21 cellular contexts compared by ENCODE assay signal in the genomic region with DNA sequence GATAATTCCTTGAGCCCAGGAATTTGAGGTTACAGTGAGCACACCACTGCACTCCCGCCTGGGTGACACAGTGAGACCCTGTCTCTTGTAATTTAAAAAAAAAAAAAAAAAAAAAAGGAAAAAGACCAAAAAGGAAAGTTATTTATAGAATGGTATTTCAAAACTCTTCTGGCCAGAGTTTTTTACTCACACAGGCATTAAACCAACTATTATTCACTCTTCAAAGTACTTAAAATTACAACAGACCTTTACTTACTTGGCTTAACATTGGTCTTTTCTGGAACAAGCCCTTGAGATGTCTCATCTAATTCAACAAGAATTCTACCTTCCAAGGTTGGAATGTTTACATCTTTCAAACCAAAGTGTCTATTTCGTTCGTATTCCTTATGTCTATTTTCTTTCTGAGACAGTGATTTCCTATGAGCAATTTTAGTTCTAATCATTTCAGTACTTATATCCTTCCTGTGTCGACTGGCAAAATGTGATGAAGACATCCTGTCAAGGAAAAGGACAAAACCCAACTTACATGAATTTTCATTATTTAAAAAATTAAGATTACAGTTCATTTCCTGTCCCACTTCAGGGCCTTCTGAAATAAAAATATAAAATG. TPM values are rescaled to one million over a fixed set of nuclear protein-coding genes. Genes with fewer than 3 reads are reported as not detected.
A peak's percentile ranks its signal among the peaks of the same experiment; 100 is the strongest.
DNase-seq lines count a peak whose midpoint lies in the region; ATAC-seq, FAIRE-seq and TF ChIP-seq lines count a peak whose summit lies in the region.
"Had no signal": no experiment of that assay in that cellular context is flagged by ENCODE, and none has a peak within 500 bp of the region (broad histone marks: within the 10 kb centered on the region; RNA-seq: fewer than 3 reads in every experiment).

No MANE protein-coding gene starts in this region.

- peaks cover 0 to 18% of the 10 kb centered on the region in 2 experiments for H3K36me3 ChIP-seq in endothelial cell of umbilical vein (ENCODE audit: control insufficient read depth in 2 of 2, extremely low read depth in 1 of 2, insufficient read depth in 2 of 2, low read length in 2 of 2)
- H3K36me3 ChIP-seq: sigmoid colon had no signal

- H3K27ac ChIP-seq in endothelial cell of umbilical vein (ENCODE audit: insufficient read depth, low read depth, low read length) (peak overlapping the region; percentile 54), substantia nigra (ENCODE audit: low read depth, low read length, poor library complexity, severe bottlenecking) (no peak overlapping the region)
- H3K27ac ChIP-seq: epithelial cell of prostate, sigmoid colon had no signal

- no peak overlapping the region for H3K27ac Mint-ChIP-seq in stimulated activated naive CD8-positive, alpha-beta T cell treated with anti-CD3 and anti-CD28 coated beads, Interleukin-15, amount 100 ng/mL, for 72 hours
- H3K27ac Mint-ChIP-seq: naive thymus-derived CD8-positive, alpha-beta T cell; stimulated activated naive CD8-positive, alpha-beta T cell treated with anti-CD3 and anti-CD28 coated beads, Interleukin-15, Interleukin-2, amounts not matched to agents 100 ng/mL and 50 ng/mL, for 24 hours had no signal

- H3K9me3 ChIP-seq in endothelial cell of umbilical vein (replicated peaks; ENCODE audit: control insufficient read depth, insufficient read depth, low read length) = no peaks in the 10 kb centered on the region
- H3K9me3 ChIP-seq: sigmoid colon had no signal

- peaks cover 71% of the 10 kb centered on the region for H3K79me2 ChIP-seq in endothelial cell of umbilical vein (ENCODE audit: control insufficient read depth, insufficient read depth, low read length)

- BruUV-seq in endothelial cell of umbilical vein (replicated peaks; lab: Mats Ljungman, UMichigan) = no TSS peak

- no peaks in the 10 kb centered on the region for H3K9me1 ChIP-seq in endothelial cell of umbilical vein (replicated peaks; ENCODE audit: control insufficient read depth, extremely low read depth, insufficient read depth, low read length)

- dilution Hi-C loops in endothelial cell of umbilical vein (cut with MboI; ENCODE audit: extremely low pct_ligation_motif_present, low sequenced_read_pairs) = no loop called here

- peak overlapping the region in 2 of 3 experiments; percentile 40 to 80 for H3K4me3 ChIP-seq in endothelial cell of umbilical vein (replicated peaks in 1 of 3; ENCODE audit: insufficient read depth in 1 of 3, low read depth in 1 of 3, low read length in 3 of 3)
- H3K4me3 ChIP-seq: sigmoid colon had no signal

- peaks cover 28% of the 10 kb centered on the region for H3K4me1 ChIP-seq in endothelial cell of umbilical vein (ENCODE audit: control insufficient read depth, extremely low read depth, insufficient read depth, low read length)

- peak; percentile 64 for FAIRE-seq in endothelial cell of umbilical vein (lab: Jason Lieb, UNC)
- FAIRE-seq: G401.6 had no signal

- no peaks in the 10 kb centered on the region for H3K27me3 Mint-ChIP-seq in stimulated activated naive CD8-positive, alpha-beta T cell treated with anti-CD3 and anti-CD28 coated beads, Interleukin-15, amount 100 ng/mL, for 72 hours
- H3K27me3 Mint-ChIP-seq: CD4-positive, CD25-positive, alpha-beta regulatory T cell; naive thymus-derived CD8-positive, alpha-beta T cell; stimulated activated naive CD8-positive, alpha-beta T cell treated with anti-CD3 and anti-CD28 coated beads, Interleukin-15, Interleukin-2, amounts not matched to agents 100 ng/mL and 50 ng/mL, for 24 hours had no signal

- CTCF ChIA-PET in endothelial cell of umbilical vein (lab: Charles Lee) = interaction anchor here (0.7 to 1.2 kb wide), 2 partner anchors 8 to 158 kb away, joined by 3 read pairs; no protein-coding TSS in a partner anchor

- H2AFZ ChIP-seq in endothelial cell of umbilical vein (ENCODE audit: low read depth, low read length) = no peak overlapping the region

- no peak for TF ChIP-seq POLR2A in endothelial cell of umbilical vein (IDR thresholded peaks at IDR 0.05; ENCODE audit: low read depth, low read length)

- TF ChIP-seq CTCF in endothelial cell of umbilical vein (IDR thresholded peaks at IDR 0.05; ENCODE audit: extremely low read depth in 1 of 2, insufficient read depth in 1 of 2, low read depth in 1 of 2, low read length in 2 of 2) = no peak

- ATAC-seq in stimulated activated naive CD8-positive, alpha-beta T cell treated with anti-CD3 and anti-CD28 coated beads, Interleukin-15, amount 100 ng/mL, for 72 hours = no peak
- no peak for ATAC-seq in stimulated activated naive CD8-positive, alpha-beta T cell treated with anti-CD3 and anti-CD28 coated beads, Interleukin-15, Interleukin-2, amounts not matched to agents 100 U/mL and 50 U/mL, for 24 hours
- ATAC-seq: left ventricle myocardium superior; naive thymus-derived CD8-positive, alpha-beta T cell had no signal

- H3K9me3 Mint-ChIP-seq in stimulated activated naive CD8-positive, alpha-beta T cell treated with anti-CD3 and anti-CD28 coated beads, Interleukin-15, amount 100 ng/mL, for 72 hours = no peaks in the 10 kb centered on the region
- H3K9me3 Mint-ChIP-seq: naive thymus-derived CD8-positive, alpha-beta T cell; stimulated activated naive CD8-positive, alpha-beta T cell treated with anti-CD3 and anti-CD28 coated beads, Interleukin-15, Interleukin-2, amounts not matched to agents 100 ng/mL and 50 ng/mL, for 24 hours had no signal

- intact Hi-C loops in endothelial cell of umbilical vein (cut with micrococcal nuclease) = loop anchor here (2.0 kb wide), 1 partner anchor 748 kb away; the partner anchor contains the start of gene CNIH1

- H3K4me1 Mint-ChIP-seq in stimulated activated naive CD8-positive, alpha-beta T cell treated with anti-CD3 and anti-CD28 coated beads, Interleukin-15, amount 100 ng/mL, for 72 hours = peaks cover 24% of the 10 kb centered on the region

- H3K4me3 Mint-ChIP-seq in stimulated activated naive CD8-positive, alpha-beta T cell treated with anti-CD3 and anti-CD28 coated beads, Interleukin-15, amount 100 ng/mL, for 72 hours = peak overlapping the region; percentile 85 to 93
- H3K4me3 Mint-ChIP-seq: naive thymus-derived CD8-positive, alpha-beta T cell had no signal

- peak overlapping the region; percentile 81 for H3K4me2 ChIP-seq in endothelial cell of umbilical vein (ENCODE audit: insufficient read depth, low read length)

- peak overlapping the region; percentile 25 for H3K9ac ChIP-seq in endothelial cell of umbilical vein (replicated peaks; ENCODE audit: extremely low read depth, insufficient read depth, low read length)

- H3K27me3 ChIP-seq in endothelial cell of umbilical vein (ENCODE audit: control insufficient read depth in 2 of 2, insufficient read depth in 2 of 2, low read length in 2 of 2) = no peaks in the 10 kb centered on the region
- H3K27me3 ChIP-seq: sigmoid colon had no signal

- DNase-seq in stimulated activated naive CD8-positive, alpha-beta T cell treated with anti-CD3 and anti-CD28 coated beads, Interleukin-15, amount 100 ng/mL, for 72 hours = no peak
- DNase-seq in stimulated activated naive CD8-positive, alpha-beta T cell treated with anti-CD3 and anti-CD28 coated beads, Interleukin-15, Interleukin-2, amounts not matched to agents 100 U/mL and 50 U/mL, for 24 hours = no peak
- peak; percentile 19 for DNase-seq in MV-4-11 (lab: John Stamatoyannopoulos, UW)
- DNase-seq in endothelial cell of umbilical vein (ENCODE audit: low read depth, low spot score) = peak; percentile 56
- no peak for DNase-seq in substantia nigra (lab: John Stamatoyannopoulos, UW)
- no peak for DNase-seq in stimulated activated CD4-positive, alpha-beta T cell treated with anti-CD3 and anti-CD28 coated beads, Interleukin-1b, Interleukin-23, amount 100 ng/mL, for 48 hours
- DNase-seq in cerebellum (ENCODE audit: low spot score) = no peak
- no peak for DNase-seq in SHP77 treated with DMSO at 0.1 percent for 48 hours (lab: John Stamatoyannopoulos, UW)
- DNase-seq: activated naive CD4-positive, alpha-beta T cell treated with Interleukin-2 at 50 U/mL for 16 hours; caudate nucleus; CD4-positive, CD25-positive, alpha-beta regulatory T cell; hippocampal formation; left ventricle myocardium superior; naive thymus-derived CD8-positive, alpha-beta T cell; NCI-H1048; NCI-H2171 treated with DMSO at 0.1 percent for 48 hours; sigmoid colon; SW 1271 had no signal

- no peaks in the 10 kb centered on the region for H4K20me1 ChIP-seq in endothelial cell of umbilical vein (replicated peaks; ENCODE audit: control insufficient read depth, extremely low read depth, insufficient read depth, low read length)

- POLR2A ChIA-PET in endothelial cell of umbilical vein (lab: Charles Lee) = no interaction called here

TF ChIP-seq in endothelial cell of umbilical vein, 7 proteins besides CTCF, POLR2A, EP300 and RAD21 (continues in another document):
- TF ChIP-seq, protein P1, sequence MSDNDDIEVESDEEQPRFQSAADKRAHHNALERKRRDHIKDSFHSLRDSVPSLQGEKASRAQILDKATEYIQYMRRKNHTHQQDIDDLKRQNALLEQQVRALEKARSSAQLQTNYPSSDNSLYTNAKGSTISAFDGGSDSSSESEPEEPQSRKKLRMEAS (IDR thresholded peaks at IDR 0.05; ENCODE audit: insufficient read depth, insufficient read length) = no peak
- TF ChIP-seq POLR2AphosphoS5 (IDR thresholded peaks at IDR 0.05; ENCODE audit: insufficient read depth, low read depth, low read length) = no peak
- peak; percentile 16 for TF ChIP-seq JUN (IDR thresholded peaks at IDR 0.05; ENCODE audit: borderline replicate concordance, insufficient read depth, insufficient read length, low read depth)
- TF ChIP-seq GATA2 (IDR thresholded peaks at IDR 0.05; ENCODE audit: insufficient read depth, insufficient read length, low read depth, low read length) = peak; percentile 23
- no peak for TF ChIP-seq MYC (IDR thresholded peaks at IDR 0.05; ENCODE audit: low read depth, low read length)

RNA-seq across cellular contexts. Expression of gene DLGAP5, which starts 2.6 kb away (rescaled TPM):
- total RNA-seq in endothelial cell of umbilical vein (83.2 and 83.5 TPM in 2 replicates), cerebellum (12.6 TPM)
- polyA plus RNA-seq in endothelial cell of umbilical vein = 5.4 and 8.3 TPM in 2 replicates
- polyA plus RNA-seq in endothelial cell of umbilical vein (2011; cell fraction: cytosol; rRNA removed) = 21.5 and 23.3 TPM in 2 replicates
- 33.0 and 53.3 TPM in 2 replicates for polyA plus RNA-seq in endothelial cell of umbilical vein (2011; cell fraction: nucleus; rRNA removed)
- polyA plus RNA-seq in endothelial cell of umbilical vein (2012) = 20.7 and 68.5 TPM in 2 replicates
- 7.4 and 7.7 TPM in 2 replicates for polyA minus RNA-seq in endothelial cell of umbilical vein
- 17.9 TPM for polyA minus RNA-seq in endothelial cell of umbilical vein (2011; cell fraction: cytosol; rRNA and poly(A)+ RNA removed)
- polyA minus RNA-seq in endothelial cell of umbilical vein (2011; cell fraction: nucleus; rRNA and poly(A)+ RNA removed) = 13.3 and 24.6 TPM in 2 replicates
- total RNA-seq: naive thymus-derived CD8-positive, alpha-beta T cell had no signal
- polyA plus RNA-seq: naive thymus-derived CD8-positive, alpha-beta T cell had no signal

RNA-seq across cellular contexts. Expression of gene LGALS3, which starts 59.7 kb away (rescaled TPM):
- total RNA-seq in endothelial cell of umbilical vein (27.8 and 33.8 TPM in 2 replicates), cerebellum (8.3 TPM)
- polyA plus RNA-seq in endothelial cell of umbilical vein = 55.1 and 68.1 TPM in 2 replicates
- 20.6 and 31.7 TPM in 2 replicates for polyA plus RNA-seq in endothelial cell of umbilical vein (2011; cell fraction: cytosol; rRNA removed)
- 13.9 and 16.4 TPM in 2 replicates for polyA plus RNA-seq in endothelial cell of umbilical vein (2011; cell fraction: nucleus; rRNA removed)
- polyA plus RNA-seq in endothelial cell of umbilical vein (2012) = 49.4 and 57.6 TPM in 2 replicates
- polyA minus RNA-seq in endothelial cell of umbilical vein = 19.6 and 23.3 TPM in 2 replicates
- polyA minus RNA-seq in endothelial cell of umbilical vein (2011; cell fraction: cytosol; rRNA and poly(A)+ RNA removed) = 99.8 TPM
- 4.0 and 5.2 TPM in 2 replicates for polyA minus RNA-seq in endothelial cell of umbilical vein (2011; cell fraction: nucleus; rRNA and poly(A)+ RNA removed)

Comparison
In these comparisons a context has a peak if more than half of its experiments do, and no peak if none do; other contexts are left out.
1. DNase-seq: peak in MV-4-11 (single experiment) and endothelial cell of umbilical vein (single experiment); none in stimulated activated naive CD8-positive, alpha-beta T cell treated with anti-CD3 and anti-CD28 coated beads, Interleukin-15, amount 100 ng/mL, for 72 hours (0 of 2), stimulated activated naive CD8-positive, alpha-beta T cell treated with anti-CD3 and anti-CD28 coated beads, Interleukin-15, Interleukin-2, amounts not matched to agents 100 U/mL and 50 U/mL, for 24 hours (single experiment), substantia nigra (0 of 49), stimulated activated CD4-positive, alpha-beta T cell treated with anti-CD3 and anti-CD28 coated beads, Interleukin-1b, Interleukin-23, amount 100 ng/mL, for 48 hours (single experiment), cerebellum (single experiment) and SHP77 treated with DMSO at 0.1 percent for 48 hours (single experiment).